Comparison of ENCODE assay signal across 37 cellular contexts in genomic region chr9:136379891-136380290, GRCh38.
"Had no signal": no experiment of that assay in that cellular context is flagged by ENCODE, and none has a peak within 500 bp of the region (broad histone marks: within the 10 kb centered on the region; RNA-seq: fewer than 3 reads in every experiment).

No MANE protein-coding gene starts in this region.

- H3K27ac ChIP-seq: adrenal gland, ascending aorta, body of pancreas, brain microvascular endothelial cell, breast epithelium, cardiac muscle cell had no signal

- DNase-seq: activated effector memory CD4-positive, alpha-beta T cell treated with anti-CD3 and anti-CD28 coated beads, Interleukin-2, amount 50 U/mL, for 16 hours; activated effector memory CD4-positive, alpha-beta T cell treated with Interleukin-2 at 50 U/mL for 16 hours; activated gamma-delta T cell; activated gamma-delta T cell treated with Interleukin-2 at 50 U/mL for 16 hours; activated naive CD4-positive, alpha-beta T cell; activated naive CD4-positive, alpha-beta T cell treated with anti-CD3 and anti-CD28 coated beads for 36 hours; activated naive CD4-positive, alpha-beta T cell treated with anti-CD3 and anti-CD28 coated beads, Interleukin-2, amount 10 ng/mL, durations not matched to agents 7 days and 5 days; activated naive CD4-positive, alpha-beta T cell treated with anti-CD3 and anti-CD28 coated beads, Interleukin-2, amount 50 U/mL, for 16 hours; activated naive CD4-positive, alpha-beta T cell treated with Interleukin-2 at 50 U/mL for 16 hours; activated naive CD8-positive, alpha-beta T cell treated with anti-CD3 and anti-CD28 coated beads for 36 hours; activated naive CD8-positive, alpha-beta T cell treated with anti-CD3 and anti-CD28 coated beads, Interleukin-2, amount 10 ng/mL, durations not matched to agents 7 days and 5 days; activated naive CD8-positive, alpha-beta T cell treated with anti-CD3 and anti-CD28 coated beads, Interleukin-2, amount 50 U/mL, for 24 hours; activated T-cell treated with anti-CD3 and anti-CD28 coated beads, Interleukin-2, amount 50 U/mL, for 1 hour; activated T-cell treated with anti-CD3 and anti-CD28 coated beads, Interleukin-2, amount 50 U/mL, for 24 hours; activated T-cell treated with anti-CD3 and anti-CD28 coated beads, Interleukin-2, amount 50 U/mL, for 4 hours; activated T-cell treated with anti-CD3 and anti-CD28 coated beads, Interleukin-2, amount 50 U/mL, for 48 hours; activated T-cell treated with anti-CD3 and anti-CD28 coated beads, Interleukin-2, amount 50 U/mL, for 72 hours; adrenal gland; amniotic stem cell; amygdala; anterior cingulate cortex; aorta; body of pancreas; brain microvascular endothelial cell; central memory CD4-positive, alpha-beta T cell; cerebellar nuclear complex had no signal

- H3K4me3 ChIP-seq: adrenal gland, ascending aorta, body of pancreas, breast epithelium, cardiac muscle cell had no signal

- H3K9me3 Mint-ChIP-seq: activated naive CD4-positive, alpha-beta T cell treated with anti-CD3 and anti-CD28 coated beads for 36 hours; activated naive CD4-positive, alpha-beta T cell treated with anti-CD3 and anti-CD28 coated beads, Interleukin-2, amount 10 ng/mL, durations not matched to agents 7 days and 5 days; activated naive CD4-positive, alpha-beta T cell treated with anti-CD3 and anti-CD28 coated beads, Interleukin-2, amount 50 U/mL, for 24 hours; activated naive CD4-positive, alpha-beta T cell treated with anti-CD3 and anti-CD28 coated beads, Interleukin-2, amount 50 U/mL, for 72 hours; activated naive CD8-positive, alpha-beta T cell treated with anti-CD3 and anti-CD28 coated beads for 36 hours; activated naive CD8-positive, alpha-beta T cell treated with anti-CD3 and anti-CD28 coated beads, Interleukin-2, amount 10 ng/mL, durations not matched to agents 7 days and 5 days; activated naive CD8-positive, alpha-beta T cell treated with anti-CD3 and anti-CD28 coated beads, Interleukin-2, amount 50 U/mL, for 24 hours; activated T-cell treated with anti-CD3 and anti-CD28 coated beads, Interleukin-2, amount 50 U/mL, for 24 hours; activated T-cell treated with anti-CD3 and anti-CD28 coated beads, Interleukin-2, amount 50 U/mL, for 4 hours; activated T-cell treated with anti-CD3 and anti-CD28 coated beads, Interleukin-2, amount 50 U/mL, for 72 hours; activated T-helper 1 cell treated with anti-CD3 and anti-CD28 coated beads, Interleukin-12 subunit alpha, Interleukin-12 subunit beta, Interleukin-2, Interleukin-4 antibody, amounts not matched to agents 30 ng/mL and 10 ng/mL and 1 ng/mL, durations not matched to agents 14 hours and 24 hours and 36 hours; activated T-helper 17 cell treated with anti-CD3 and anti-CD28 coated beads, Interleukin-2, amount 50 U/mL, for 72 hours; activated T-helper 2 cell treated with anti-CD3 and anti-CD28 coated beads, Interferon-gamma antibody, Interleukin-2, Interleukin-4, amounts not matched to agents 10 μg/mL and 5 μg/mL and 100 μg/mL, durations not matched to agents 14 hours and 24 hours and 36 hours; brain; central memory CD8-positive, alpha-beta T cell had no signal

- H3K27me3 Mint-ChIP-seq: activated naive CD4-positive, alpha-beta T cell treated with anti-CD3 and anti-CD28 coated beads, Interleukin-2, amount 10 ng/mL, durations not matched to agents 7 days and 5 days; activated naive CD4-positive, alpha-beta T cell treated with anti-CD3 and anti-CD28 coated beads, Interleukin-2, amount 50 U/mL, for 24 hours; activated naive CD8-positive, alpha-beta T cell; activated naive CD8-positive, alpha-beta T cell treated with anti-CD3 and anti-CD28 coated beads for 36 hours; activated naive CD8-positive, alpha-beta T cell treated with anti-CD3 and anti-CD28 coated beads, Interleukin-2, amount 10 ng/mL, durations not matched to agents 7 days and 5 days; activated naive CD8-positive, alpha-beta T cell treated with anti-CD3 and anti-CD28 coated beads, Interleukin-2, amount 50 U/mL, for 24 hours; activated T-cell treated with anti-CD3 and anti-CD28 coated beads, Interleukin-2, amount 50 U/mL, for 24 hours; activated T-helper 17 cell treated with anti-CD3 and anti-CD28 coated beads, Interleukin-2, amount 50 U/mL, for 72 hours; brain; central memory CD8-positive, alpha-beta T cell had no signal

- H3K4me3 Mint-ChIP-seq: activated naive CD4-positive, alpha-beta T cell treated with anti-CD3 and anti-CD28 coated beads for 36 hours; activated naive CD4-positive, alpha-beta T cell treated with anti-CD3 and anti-CD28 coated beads, Interleukin-2, amount 10 ng/mL, durations not matched to agents 7 days and 5 days; activated naive CD4-positive, alpha-beta T cell treated with anti-CD3 and anti-CD28 coated beads, Interleukin-2, amount 50 U/mL, for 24 hours; activated naive CD8-positive, alpha-beta T cell; activated naive CD8-positive, alpha-beta T cell treated with anti-CD3 and anti-CD28 coated beads for 36 hours; activated naive CD8-positive, alpha-beta T cell treated with anti-CD3 and anti-CD28 coated beads, Interleukin-2, amount 10 ng/mL, durations not matched to agents 7 days and 5 days; activated naive CD8-positive, alpha-beta T cell treated with anti-CD3 and anti-CD28 coated beads, Interleukin-2, amount 50 U/mL, for 24 hours; activated T-cell treated with anti-CD3 and anti-CD28 coated beads, Interleukin-2, amount 50 U/mL, for 24 hours; activated T-cell treated with anti-CD3 and anti-CD28 coated beads, Interleukin-2, amount 50 U/mL, for 4 hours; activated T-cell treated with anti-CD3 and anti-CD28 coated beads, Interleukin-2, amount 50 U/mL, for 72 hours; activated T-helper 1 cell treated with anti-CD3 and anti-CD28 coated beads, Interleukin-12 subunit alpha, Interleukin-12 subunit beta, Interleukin-2, Interleukin-4 antibody, amounts not matched to agents 30 ng/mL and 10 ng/mL and 1 ng/mL, durations not matched to agents 14 hours and 24 hours and 36 hours; activated T-helper 17 cell treated with anti-CD3 and anti-CD28 coated beads, Interleukin-2, amount 50 U/mL, for 72 hours; brain; central memory CD8-positive, alpha-beta T cell had no signal

- H3K9me3 ChIP-seq: adrenal gland, ascending aorta, body of pancreas, breast epithelium had no signal

- H3K27ac Mint-ChIP-seq: activated naive CD4-positive, alpha-beta T cell treated with anti-CD3 and anti-CD28 coated beads for 36 hours; activated naive CD4-positive, alpha-beta T cell treated with anti-CD3 and anti-CD28 coated beads, Interleukin-2, amount 10 ng/mL, durations not matched to agents 7 days and 5 days; activated naive CD4-positive, alpha-beta T cell treated with anti-CD3 and anti-CD28 coated beads, Interleukin-2, amount 50 U/mL, for 24 hours; activated naive CD4-positive, alpha-beta T cell treated with anti-CD3 and anti-CD28 coated beads, Interleukin-2, amount 50 U/mL, for 72 hours; activated naive CD8-positive, alpha-beta T cell; activated naive CD8-positive, alpha-beta T cell treated with anti-CD3 and anti-CD28 coated beads for 36 hours; activated naive CD8-positive, alpha-beta T cell treated with anti-CD3 and anti-CD28 coated beads, Interleukin-2, amount 10 ng/mL, durations not matched to agents 7 days and 5 days; activated naive CD8-positive, alpha-beta T cell treated with anti-CD3 and anti-CD28 coated beads, Interleukin-2, amount 50 U/mL, for 24 hours; activated T-cell treated with anti-CD3 and anti-CD28 coated beads, Interleukin-2, amount 50 U/mL, for 24 hours; activated T-cell treated with anti-CD3 and anti-CD28 coated beads, Interleukin-2, amount 50 U/mL, for 72 hours; activated T-helper 1 cell treated with anti-CD3 and anti-CD28 coated beads, Interleukin-12 subunit alpha, Interleukin-12 subunit beta, Interleukin-2, Interleukin-4 antibody, amounts not matched to agents 30 ng/mL and 10 ng/mL and 1 ng/mL, durations not matched to agents 14 hours and 24 hours and 36 hours; activated T-helper 17 cell treated with anti-CD3 and anti-CD28 coated beads, Interleukin-2, amount 50 U/mL, for 72 hours; activated T-helper 2 cell treated with anti-CD3 and anti-CD28 coated beads, Interferon-gamma antibody, Interleukin-2, Interleukin-4, amounts not matched to agents 10 μg/mL and 5 μg/mL and 100 μg/mL, durations not matched to agents 14 hours and 24 hours and 36 hours; brain had no signal

- H3K4me1 ChIP-seq: adrenal gland, ascending aorta, body of pancreas, breast epithelium had no signal

- ATAC-seq: activated naive CD4-positive, alpha-beta T cell treated with anti-CD3 and anti-CD28 coated beads, Interleukin-2, amount 50 U/mL, for 72 hours; activated naive CD8-positive, alpha-beta T cell treated with anti-CD3 and anti-CD28 coated beads, Interleukin-2, amount 50 U/mL, for 24 hours; activated T-cell treated with anti-CD3 and anti-CD28 coated beads, Interleukin-2, amount 50 U/mL, for 4 hours; activated T-cell treated with anti-CD3 and anti-CD28 coated beads, Interleukin-2, amount 50 U/mL, for 72 hours; activated T-helper 17 cell treated with anti-CD3 and anti-CD28 coated beads, Interleukin-2, amount 50 U/mL, for 72 hours; body of pancreas had no signal

- H3K27me3 ChIP-seq: adrenal gland, ascending aorta, body of pancreas, brain microvascular endothelial cell, breast epithelium, cardiac muscle cell had no signal

- H3K4me1 Mint-ChIP-seq: activated naive CD4-positive, alpha-beta T cell treated with anti-CD3 and anti-CD28 coated beads, Interleukin-2, amount 10 ng/mL, durations not matched to agents 7 days and 5 days; brain had no signal
